Comparison of ENCODE assay signal across 1 cellular context in the genomic region with DNA sequence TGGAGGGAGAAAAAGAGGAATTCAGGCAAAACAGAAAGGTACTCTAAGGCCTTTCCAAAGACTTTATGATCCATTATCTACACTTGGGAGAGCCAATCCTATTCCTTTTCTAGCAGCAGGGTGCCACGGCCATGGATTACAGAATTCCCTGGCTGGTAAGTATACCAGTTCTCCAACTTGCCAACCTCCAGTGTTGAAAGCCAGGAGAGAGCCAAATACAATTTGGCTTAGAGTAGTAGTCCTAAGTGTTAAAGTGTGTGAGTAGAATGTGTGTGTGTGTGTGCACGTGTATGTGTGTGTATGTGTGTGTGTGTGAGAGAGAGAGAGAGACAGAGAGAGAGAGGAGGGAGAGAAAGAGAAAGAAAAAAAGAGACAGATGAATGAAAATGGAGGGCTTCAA.
TF ChIP-seq lines count a peak whose summit lies in the region.

No MANE protein-coding gene starts in this region.

TF ChIP-seq in H1, 55 proteins besides CTCF, POLR2A, EP300 and RAD21:
- no peak for TF ChIP-seq ASH2L (IDR thresholded peaks at IDR 0.05; ENCODE audit: low read length)
- no peak for TF ChIP-seq CBX8 (IDR thresholded peaks at IDR 0.05; ENCODE audit: borderline replicate concordance, low read depth, low read length)
- no peak for TF ChIP-seq BACH1 (IDR thresholded peaks at IDR 0.05; ENCODE audit: low read length)
- TF ChIP-seq CREB1 (IDR thresholded peaks at IDR 0.05) = no peak
- no peak for TF ChIP-seq KDM1A (IDR thresholded peaks at IDR 0.05; ENCODE audit: borderline replicate concordance, low read length)
- TF ChIP-seq SAP30 (IDR thresholded peaks at IDR 0.05; ENCODE audit: insufficient read depth, insufficient replicate concordance, low read length) = no peak
